18 cellular contexts compared by ENCODE assay signal in the genomic region with DNA sequence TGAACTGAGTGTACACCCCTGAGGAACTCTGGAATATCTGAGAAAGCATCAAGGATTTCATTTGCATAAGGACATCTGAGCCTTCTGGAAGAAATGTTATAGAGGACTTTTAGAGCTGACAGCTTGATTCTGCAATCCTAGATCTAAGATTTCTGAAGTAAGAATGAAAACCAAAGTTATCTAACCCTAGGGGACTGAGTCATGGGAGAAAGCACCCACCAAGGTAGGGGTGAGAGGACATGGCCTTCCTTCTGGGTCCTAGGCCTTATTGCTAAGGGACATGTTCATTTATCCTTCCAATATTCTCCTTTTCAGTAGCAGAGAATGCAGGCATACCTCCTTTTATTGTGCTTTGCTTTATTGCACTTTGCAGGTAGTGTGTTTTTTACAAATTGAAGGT.
DNase-seq lines count a peak whose midpoint lies in the region; ATAC-seq and TF ChIP-seq lines count a peak whose summit lies in the region.
"Had no signal": no experiment of that assay in that cellular context is flagged by ENCODE, and none has a peak within 500 bp of the region (broad histone marks: within the 10 kb centered on the region; RNA-seq: fewer than 3 reads in every experiment).

No MANE protein-coding gene starts in this region.

- H2AFZ ChIP-seq in DND-41 (ENCODE audit: low read depth, low read length): no peak overlapping the region

- no peak for ATAC-seq in activated CD8-positive, alpha-beta memory T cell treated with anti-CD3 and anti-CD28 coated beads, Interleukin-2, amount 10 ng/mL, durations not matched to agents 7 days and 5 days
- ATAC-seq in DND-41 (ENCODE audit: insufficient read depth, low read depth): no peak
- ATAC-seq in activated T-helper 17 cell treated with anti-CD3 and anti-CD28 coated beads, Interleukin-2, amount 50 U/mL, for 72 hours (replicated peaks): no peak
- ATAC-seq in naive thymus-derived CD8-positive, alpha-beta T cell: no peak
- no peak for ATAC-seq in right lobe of liver
- ATAC-seq in GM19351 (IDR thresholded peaks at IDR 0.05; ENCODE audit: unreplicated experiment): no peak
- ATAC-seq: body of pancreas, left lung had no signal

- POLR2A ChIA-PET in naive thymus-derived CD8-positive, alpha-beta T cell (lab: Charles Lee): no interaction called here

- no peaks in the 10 kb centered on the region for H3K9me3 ChIP-seq in DND-41 (ENCODE audit: insufficient read depth, low read length, severe bottlenecking)
- H3K9me3 ChIP-seq in right lobe of liver: no peaks in the 10 kb centered on the region
- H3K9me3 ChIP-seq: adrenal gland, BE2C, body of pancreas, left lung, upper lobe of left lung had no signal

- H3K27me3 ChIP-seq in DND-41 (ENCODE audit: insufficient read depth, low read length, poor library complexity) (no peaks in the 10 kb centered on the region), right lobe of liver (no peaks in the 10 kb centered on the region)
- H3K27me3 ChIP-seq: adrenal gland, BE2C, body of pancreas, dorsolateral prefrontal cortex, left lung, upper lobe of left lung had no signal

- H3K4me2 ChIP-seq in DND-41 (ENCODE audit: insufficient read depth, low read length): no peak overlapping the region

- no peak overlapping the region for H3K9ac ChIP-seq in DND-41 (ENCODE audit: low read depth, low read length)

- no peak for DNase-seq in activated CD8-positive, alpha-beta memory T cell treated with anti-CD3 and anti-CD28 coated beads, Interleukin-2, amount 10 ng/mL, durations not matched to agents 7 days and 5 days
- DNase-seq in activated CD8-positive, alpha-beta memory T cell treated with anti-CD3 and anti-CD28 coated beads, Interleukin-2, amount 50 U/mL, for 4 hours: no peak
- DNase-seq in DND-41: no peak
- DNase-seq in naive thymus-derived CD8-positive, alpha-beta T cell: peak in 1 of 10 donors; percentile 2
- no peak for DNase-seq in right lobe of liver
- no peak for DNase-seq in occipital lobe (lab: John Stamatoyannopoulos, UW)
- DNase-seq: activated CD4-positive, CD25-positive, alpha-beta regulatory T cell treated with anti-CD3 and anti-CD28 coated beads, Interleukin-2, amount 50 U/mL, for 72 hours; adrenal gland; H9; NCI-H226; retina; upper lobe of left lung had no signal

- intact Hi-C loops in right lobe of liver (cut with DNase I): no loop called here

- no peaks in the 10 kb centered on the region for H3K9me3 Mint-ChIP-seq in activated CD8-positive, alpha-beta memory T cell treated with anti-CD3 and anti-CD28 coated beads, Interleukin-2, amount 10 ng/mL, durations not matched to agents 7 days and 5 days (ENCODE audit: low read depth)
- peaks cover 8% of the 10 kb centered on the region for H3K9me3 Mint-ChIP-seq in activated T-helper 17 cell treated with anti-CD3 and anti-CD28 coated beads, Interleukin-2, amount 50 U/mL, for 72 hours
- no peaks in the 10 kb centered on the region for H3K9me3 Mint-ChIP-seq in naive thymus-derived CD8-positive, alpha-beta T cell
- H3K9me3 Mint-ChIP-seq: H9 had no signal

- peaks cover 2% of the 10 kb centered on the region for H3K36me3 Mint-ChIP-seq in activated CD8-positive, alpha-beta memory T cell treated with anti-CD3 and anti-CD28 coated beads, Interleukin-2, amount 10 ng/mL, durations not matched to agents 7 days and 5 days
- H3K36me3 Mint-ChIP-seq in activated T-helper 17 cell treated with anti-CD3 and anti-CD28 coated beads, Interleukin-2, amount 50 U/mL, for 72 hours (ENCODE audit: low read depth): no peaks in the 10 kb centered on the region
- H3K36me3 Mint-ChIP-seq in naive thymus-derived CD8-positive, alpha-beta T cell: no peaks in the 10 kb centered on the region

- no peaks in the 10 kb centered on the region for H4K20me1 ChIP-seq in DND-41 (ENCODE audit: insufficient read depth, low read length)

- H3K27me3 Mint-ChIP-seq in activated CD8-positive, alpha-beta memory T cell treated with anti-CD3 and anti-CD28 coated beads, Interleukin-2, amount 10 ng/mL, durations not matched to agents 7 days and 5 days: no peaks in the 10 kb centered on the region
- no peaks in the 10 kb centered on the region for H3K27me3 Mint-ChIP-seq in activated T-helper 17 cell treated with anti-CD3 and anti-CD28 coated beads, Interleukin-2, amount 50 U/mL, for 72 hours
- H3K27me3 Mint-ChIP-seq in naive thymus-derived CD8-positive, alpha-beta T cell: no peaks in the 10 kb centered on the region

- peak overlapping the region; percentile 90 for H3K27ac Mint-ChIP-seq in activated CD8-positive, alpha-beta memory T cell treated with anti-CD3 and anti-CD28 coated beads, Interleukin-2, amount 10 ng/mL, durations not matched to agents 7 days and 5 days
- peak overlapping the region; percentile 55 for H3K27ac Mint-ChIP-seq in activated T-helper 17 cell treated with anti-CD3 and anti-CD28 coated beads, Interleukin-2, amount 50 U/mL, for 72 hours
- H3K27ac Mint-ChIP-seq in naive thymus-derived CD8-positive, alpha-beta T cell: peak overlapping the region; percentile 71 to 93 (median 84)
- H3K27ac Mint-ChIP-seq: H9 had no signal

- H3K27ac ChIP-seq in DND-41 (ENCODE audit: low read length): 0 out of 2 replicates have a peak overlapping the region, but pooled peaks have one; percentile 22
- H3K27ac ChIP-seq in right lobe of liver: no peak overlapping the region
- H3K27ac ChIP-seq: adrenal gland, body of pancreas, left lung, upper lobe of left lung had no signal

- H3K4me3 ChIP-seq in DND-41 (ENCODE audit: low read depth in 1 of 2, low read length in 2 of 2): no peak overlapping the region
- no peak overlapping the region for H3K4me3 ChIP-seq in right lobe of liver
- H3K4me3 ChIP-seq: adrenal gland, body of pancreas, left lung, upper lobe of left lung had no signal

- TF ChIP-seq POLR2A in right lobe of liver (IDR thresholded peaks at IDR 0.05): no peak

- H3K4me3 Mint-ChIP-seq in activated CD8-positive, alpha-beta memory T cell treated with anti-CD3 and anti-CD28 coated beads, Interleukin-2, amount 10 ng/mL, durations not matched to agents 7 days and 5 days: no peak overlapping the region
- H3K4me3 Mint-ChIP-seq in activated T-helper 17 cell treated with anti-CD3 and anti-CD28 coated beads, Interleukin-2, amount 50 U/mL, for 72 hours: peak overlapping the region; percentile 71
- H3K4me3 Mint-ChIP-seq in naive thymus-derived CD8-positive, alpha-beta T cell: peak overlapping the region; percentile 69 to 87 (median 80)
- H3K4me3 Mint-ChIP-seq: H9 had no signal

- TF ChIP-seq CTCF in DND-41 (IDR thresholded peaks at IDR 0.05; ENCODE audit: borderline replicate concordance, extremely low read depth, low read length, poor library complexity, severe bottlenecking) (no peak), right lobe of liver (IDR thresholded peaks at IDR 0.05) (no peak)

- no peaks in the 10 kb centered on the region for H3K79me2 ChIP-seq in DND-41 (ENCODE audit: insufficient read depth, low read length)

- peaks cover 33% of the 10 kb centered on the region for H3K4me1 ChIP-seq in DND-41 (ENCODE audit: insufficient read depth, low read length)
- no peaks in the 10 kb centered on the region for H3K4me1 ChIP-seq in right lobe of liver
- H3K4me1 ChIP-seq: adrenal gland, BE2C, body of pancreas, left lung had no signal

- peaks cover 39% of the 10 kb centered on the region for H3K4me1 Mint-ChIP-seq in activated CD8-positive, alpha-beta memory T cell treated with anti-CD3 and anti-CD28 coated beads, Interleukin-2, amount 10 ng/mL, durations not matched to agents 7 days and 5 days
- peaks cover 23% of the 10 kb centered on the region for H3K4me1 Mint-ChIP-seq in activated T-helper 17 cell treated with anti-CD3 and anti-CD28 coated beads, Interleukin-2, amount 50 U/mL, for 72 hours
- peaks cover 9 to 40% (median 30%) of the 10 kb centered on the region in 4 donors for H3K4me1 Mint-ChIP-seq in naive thymus-derived CD8-positive, alpha-beta T cell

- no peaks in the 10 kb centered on the region for H3K36me3 ChIP-seq in DND-41 (ENCODE audit: insufficient read depth, low read length)
- no peaks in the 10 kb centered on the region for H3K36me3 ChIP-seq in right lobe of liver
- H3K36me3 ChIP-seq: adrenal gland, BE2C, left lung, upper lobe of left lung had no signal

- CTCF ChIA-PET in activated CD8-positive, alpha-beta memory T cell treated with anti-CD3 and anti-CD28 coated beads, Interleukin-2, amount 10 ng/mL, durations not matched to agents 7 days and 5 days (lab: Charles Lee): interaction anchor here (1.3 to 1.4 kb wide), 3 partner anchors 26 to 568 kb away, joined by 3 to 4 read pairs (median 4); no protein-coding TSS in a partner anchor
